Comparison of ENCODE assay signal across 27 cellular contexts in genomic region chr12:80517655-80518054, GRCh38.
"Had no signal": no experiment of that assay in that cellular context is flagged by ENCODE, and none has a peak within 500 bp of the region (broad histone marks: within the 10 kb centered on the region; RNA-seq: fewer than 3 reads in every experiment).

No MANE protein-coding gene starts in this region.

- H3K9me3 ChIP-seq: colonic mucosa, esophagus squamous epithelium, gastrocnemius medialis had no signal

- H3K4me2 ChIP-seq: hepatocyte had no signal

- H3K4me3 ChIP-seq: colonic mucosa, coronary artery, dorsolateral prefrontal cortex, esophagus muscularis mucosa, esophagus squamous epithelium, gastrocnemius medialis, gastroesophageal sphincter, heart left ventricle, heart right ventricle, hepatocyte had no signal

- H3K27me3 ChIP-seq: colonic mucosa, esophagus muscularis mucosa, esophagus squamous epithelium, gastrocnemius medialis, gastroesophageal sphincter, heart left ventricle, hepatocyte had no signal

- H3K4me1 ChIP-seq: colonic mucosa, esophagus muscularis mucosa, esophagus squamous epithelium, foreskin keratinocyte, gastrocnemius medialis, gastroesophageal sphincter, heart left ventricle, heart right ventricle had no signal

- H3K36me3 ChIP-seq: colonic mucosa, esophagus muscularis mucosa, esophagus squamous epithelium, gastrocnemius medialis, gastroesophageal sphincter, heart left ventricle, heart right ventricle had no signal

- H3K79me2 ChIP-seq: hepatocyte had no signal

- H3K27ac ChIP-seq: colonic mucosa, coronary artery, dorsolateral prefrontal cortex, epithelial cell of prostate, esophagus muscularis mucosa, esophagus squamous epithelium, foreskin keratinocyte, gastrocnemius medialis, gastroesophageal sphincter, heart left ventricle, heart right ventricle, hepatocyte had no signal

- FAIRE-seq: endometrium, endothelial cell of umbilical vein, frontal cortex had no signal

- ATAC-seq: effector memory CD8-positive, alpha-beta T cell; esophagus mucosa; foreskin keratinocyte; gastrocnemius medialis; gastroesophageal sphincter; heart left ventricle; heart right ventricle had no signal

- DNase-seq: colonic mucosa; cortex of kidney; dermis blood vessel endothelial cell; dorsolateral prefrontal cortex; effector CD4-positive, alpha-beta T cell; effector CD8-positive, alpha-beta T cell; effector memory CD4-positive, alpha-beta T cell; effector memory CD8-positive, alpha-beta T cell; endodermal cell; erythroblast; esophagus squamous epithelium; foreskin keratinocyte; foreskin melanocyte; gastrocnemius medialis; glutamatergic neuron; head of caudate nucleus; heart left ventricle; heart right ventricle had no signal

- H2AFZ ChIP-seq: hepatocyte had no signal
